Comparison of ENCODE assay signal across 25 cellular contexts in the genomic region with DNA sequence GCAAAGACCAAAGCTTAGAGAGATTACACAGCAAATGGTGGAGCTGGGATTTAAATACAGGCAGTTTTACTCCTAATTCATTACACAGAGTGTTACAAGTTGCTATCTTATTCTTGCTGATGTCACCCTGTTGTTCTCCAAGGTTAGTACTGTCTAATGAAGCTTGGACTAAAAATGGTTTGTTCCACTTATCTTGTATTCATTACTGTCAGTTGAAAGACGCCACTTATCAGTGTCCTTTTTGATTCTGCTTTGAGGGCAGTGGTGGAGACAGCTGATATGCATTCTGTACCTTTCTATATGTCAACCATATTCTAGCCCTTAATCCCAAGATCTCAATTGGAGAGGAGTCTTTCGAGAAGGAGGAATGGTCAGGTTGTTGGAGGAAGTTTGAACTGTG.
"Had no signal": no experiment of that assay in that cellular context is flagged by ENCODE, and none has a peak within 500 bp of the region (broad histone marks: within the 10 kb centered on the region; RNA-seq: fewer than 3 reads in every experiment).

No MANE protein-coding gene starts in this region.

- H3K4me3 ChIP-seq: breast epithelium, hepatocyte, neural progenitor cell, psoas muscle, transverse colon had no signal

- DNase-seq: activated CD4-positive, alpha-beta T cell treated with anti-CD3 and anti-CD28 coated beads for 36 hours; activated CD4-positive, CD25-positive, alpha-beta regulatory T cell; activated CD8-positive, alpha-beta memory T cell treated with anti-CD3 and anti-CD28 coated beads, Interleukin-2, amount 10 ng/mL, durations not matched to agents 7 days and 5 days; activated CD8-positive, alpha-beta T cell treated with anti-CD3 and anti-CD28 coated beads, Interleukin-2, amount 10 ng/mL, durations not matched to agents 7 days and 5 days; activated naive CD4-positive, alpha-beta T cell; activated T-cell treated with anti-CD3 and anti-CD28 coated beads, Interleukin-2, amount 50 U/mL, for 48 hours; dermis blood vessel endothelial cell; effector CD4-positive, alpha-beta T cell; glutamatergic neuron; islet precursor cell; natural killer cell; occipital lobe; psoas muscle; stimulated activated CD4-positive, alpha-beta T cell treated with anti-CD3 and anti-CD28 coated beads, Interleukin-15, amount 100 ng/mL, for 24 hours; stimulated activated CD4-positive, alpha-beta T cell treated with anti-CD3 and anti-CD28 coated beads, Interleukin-2, amount 100 ng/mL, for 24 hours; stimulated activated naive CD4-positive, alpha-beta T cell; T-helper 17 cell; T1000; transverse colon had no signal

- H3K4me1 ChIP-seq: breast epithelium, neural progenitor cell, parathyroid adenoma, psoas muscle, transverse colon had no signal

- ATAC-seq: activated CD4-positive, alpha-beta T cell treated with anti-CD3 and anti-CD28 coated beads for 36 hours; activated CD8-positive, alpha-beta memory T cell treated with anti-CD3 and anti-CD28 coated beads, Interleukin-2, amount 10 ng/mL, durations not matched to agents 7 days and 5 days; activated CD8-positive, alpha-beta T cell treated with anti-CD3 and anti-CD28 coated beads, Interleukin-2, amount 10 ng/mL, durations not matched to agents 7 days and 5 days; activated naive CD4-positive, alpha-beta T cell treated with anti-CD3 and anti-CD28 coated beads, Interleukin-2, amount 50 U/mL, for 72 hours; natural killer cell; psoas muscle; T-helper 17 cell had no signal

- H3K36me3 ChIP-seq: breast epithelium, neural progenitor cell, transverse colon had no signal

- H3K27ac ChIP-seq: breast epithelium, epithelial cell of prostate, hepatocyte, neural progenitor cell, parathyroid adenoma, psoas muscle, transverse colon had no signal

- H3K27me3 ChIP-seq: breast epithelium, hepatocyte, neural progenitor cell, transverse colon had no signal

- H3K9me3 ChIP-seq: breast epithelium, psoas muscle, transverse colon had no signal
